8 cellular contexts compared by ENCODE assay signal in genomic region chr2:74458957-74459290, GRCh38. TPM values are rescaled to one million over a fixed set of nuclear protein-coding genes. Genes with fewer than 3 reads are reported as not detected.
DNase-seq lines count a peak whose midpoint lies in the region; ATAC-seq and TF ChIP-seq lines count a peak whose summit lies in the region.

No MANE protein-coding gene starts in this region.

- no peak for ATAC-seq in activated naive CD8-positive, alpha-beta T cell treated with anti-CD3 and anti-CD28 coated beads, Interleukin-2, amount 50 U/mL, for 24 hours
- ATAC-seq in GM21360 (IDR thresholded peaks at IDR 0.05; ENCODE audit: unreplicated experiment) = no peak

- no peaks in the 10 kb centered on the region for H3K27me3 ChIP-seq in kidney epithelial cell (ENCODE audit: control insufficient read depth, insufficient read depth, low read length)
- H3K27me3 ChIP-seq in testis = no peaks in the 10 kb centered on the region

- H3K36me3 ChIP-seq in kidney epithelial cell (ENCODE audit: control insufficient read depth, insufficient read depth, low read length) = no peaks in the 10 kb centered on the region
- H3K36me3 ChIP-seq in testis (ENCODE audit: low read depth, missing control alignments) = no peaks in the 10 kb centered on the region

- DNase-seq in activated CD4-positive, alpha-beta T cell treated with anti-CD3 and anti-CD28 coated beads, Interleukin-2, amount 10 ng/mL, durations not matched to agents 7 days and 5 days = no peak
- no peak for DNase-seq in activated CD4-positive, alpha-beta T cell treated with anti-CD3 and anti-CD28 coated beads, Interleukin-2, amount 50 U/mL, for 1 hour
- DNase-seq in activated naive CD8-positive, alpha-beta T cell treated with anti-CD3 and anti-CD28 coated beads, Interleukin-2, amount 50 U/mL, for 24 hours = no peak
- DNase-seq in kidney epithelial cell (ENCODE audit: low read depth) = no peak
- no peak for DNase-seq in testis
- DNase-seq in stimulated activated naive CD4-positive, alpha-beta T cell treated with Interleukin-2 at 50 U/mL for 16 hours (lab: John Stamatoyannopoulos, UW) = no peak
- DNase-seq in KBM-7 = no peak

- H3K4me3 Mint-ChIP-seq in activated CD4-positive, alpha-beta T cell treated with anti-CD3 and anti-CD28 coated beads, Interleukin-2, amount 10 ng/mL, durations not matched to agents 7 days and 5 days = peak overlapping the region; percentile 91
- peak overlapping the region; percentile 98 for H3K4me3 Mint-ChIP-seq in activated naive CD8-positive, alpha-beta T cell treated with anti-CD3 and anti-CD28 coated beads, Interleukin-2, amount 50 U/mL, for 24 hours

- H3K36me3 Mint-ChIP-seq in activated CD4-positive, alpha-beta T cell treated with anti-CD3 and anti-CD28 coated beads, Interleukin-2, amount 10 ng/mL, durations not matched to agents 7 days and 5 days (ENCODE audit: low read depth) = peaks cover 28% of the 10 kb centered on the region
- peaks cover 21% of the 10 kb centered on the region for H3K36me3 Mint-ChIP-seq in activated naive CD8-positive, alpha-beta T cell treated with anti-CD3 and anti-CD28 coated beads, Interleukin-2, amount 50 U/mL, for 24 hours (ENCODE audit: low read depth)

- no peaks in the 10 kb centered on the region for H3K27me3 Mint-ChIP-seq in activated CD4-positive, alpha-beta T cell treated with anti-CD3 and anti-CD28 coated beads, Interleukin-2, amount 10 ng/mL, durations not matched to agents 7 days and 5 days
- peaks cover 2% of the 10 kb centered on the region for H3K27me3 Mint-ChIP-seq in activated naive CD8-positive, alpha-beta T cell treated with anti-CD3 and anti-CD28 coated beads, Interleukin-2, amount 50 U/mL, for 24 hours

- POLR2A ChIA-PET in activated CD4-positive, alpha-beta T cell treated with anti-CD3 and anti-CD28 coated beads, Interleukin-2, amount 10 ng/mL, durations not matched to agents 7 days and 5 days (lab: Charles Lee) = interaction anchor here (0.6 to 1.2 kb wide), 5 partner anchors 9 to 74 kb away, joined by 3 to 6 read pairs (median 5); partner anchors contain the start of gene MRPL53

- intact Hi-C loops in testis (cut with DNase I; ENCODE audit: low total_unique reads) = no loop called here

- H3K9me3 ChIP-seq in testis = no peaks in the 10 kb centered on the region

- H3K27ac ChIP-seq in testis = peak overlapping the region; percentile 32 to 65

- WGBS in testis, 2 donors = 0 to 1% methylated on average over 9 of the region's 9 CpGs

- H3K27ac Mint-ChIP-seq in activated CD4-positive, alpha-beta T cell treated with anti-CD3 and anti-CD28 coated beads, Interleukin-2, amount 10 ng/mL, durations not matched to agents 7 days and 5 days = peak overlapping the region; percentile 98
- peak overlapping the region; percentile 97 for H3K27ac Mint-ChIP-seq in activated naive CD8-positive, alpha-beta T cell treated with anti-CD3 and anti-CD28 coated beads, Interleukin-2, amount 50 U/mL, for 24 hours

- no peak for TF ChIP-seq POLR2A in testis (IDR thresholded peaks at IDR 0.05)

- peak overlapping the region; percentile 88 for H3K4me3 ChIP-seq in kidney epithelial cell (ENCODE audit: low read depth, low read length)
- peak overlapping the region; percentile 58 to 68 for H3K4me3 ChIP-seq in testis

- H3K9me3 Mint-ChIP-seq in activated CD4-positive, alpha-beta T cell treated with anti-CD3 and anti-CD28 coated beads, Interleukin-2, amount 10 ng/mL, durations not matched to agents 7 days and 5 days = no peaks in the 10 kb centered on the region
- no peaks in the 10 kb centered on the region for H3K9me3 Mint-ChIP-seq in activated naive CD8-positive, alpha-beta T cell treated with anti-CD3 and anti-CD28 coated beads, Interleukin-2, amount 50 U/mL, for 24 hours

- CTCF ChIA-PET in activated CD4-positive, alpha-beta T cell treated with anti-CD3 and anti-CD28 coated beads, Interleukin-2, amount 10 ng/mL, durations not matched to agents 7 days and 5 days (lab: Charles Lee) = interaction anchor here (1.3 to 9.8 kb wide), 6 partner anchors 9 to 73 kb away, joined by 3 to 66 read pairs (median 10); partner anchors contain the start of genes CCDC142, MRPL53 and TTC31

- TF ChIP-seq CTCF in kidney epithelial cell (IDR thresholded peaks at IDR 0.05; ENCODE audit: insufficient read depth, low read length, poor library complexity, severe bottlenecking) (no peak), testis (IDR thresholded peaks at IDR 0.05) (no peak)

- H3K4me1 Mint-ChIP-seq in activated CD4-positive, alpha-beta T cell treated with anti-CD3 and anti-CD28 coated beads, Interleukin-2, amount 10 ng/mL, durations not matched to agents 7 days and 5 days = peaks cover 60% of the 10 kb centered on the region
- H3K4me1 Mint-ChIP-seq in activated naive CD8-positive, alpha-beta T cell treated with anti-CD3 and anti-CD28 coated beads, Interleukin-2, amount 50 U/mL, for 24 hours = peaks cover 67% of the 10 kb centered on the region

- in situ Hi-C loops in KBM-7 (cut with MboI; ENCODE audit: low pct_unique_long_range_greater_than_20kb, low sequenced_read_pairs) = no loop called here

- peaks cover 24% of the 10 kb centered on the region for H3K4me1 ChIP-seq in testis

RNA-seq across cellular contexts. Expression of gene WBP1, which starts 0.7 kb away (rescaled TPM):
- total RNA-seq in activated CD4-positive, alpha-beta T cell treated with anti-CD3 and anti-CD28 coated beads, Interleukin-2, amount 10 ng/mL, durations not matched to agents 7 days and 5 days = 10 to 100 TPM; 52.5 to 52.6 TPM
- total RNA-seq in kidney epithelial cell (78.9 and 96.9 TPM in 2 replicates), testis (10 to 100 TPM; 73.8 to 84.3 TPM)
- 80.8 TPM for polyA plus RNA-seq in testis (ENCODE audit: insufficient read depth, low read depth, low replicate concordance)

RNA-seq across cellular contexts. Expression of gene INO80B, which starts 4.0 kb away (rescaled TPM):
- total RNA-seq in activated CD4-positive, alpha-beta T cell treated with anti-CD3 and anti-CD28 coated beads, Interleukin-2, amount 10 ng/mL, durations not matched to agents 7 days and 5 days = 10 to 100 TPM; 28.9 to 32.1 TPM
- total RNA-seq in kidney epithelial cell (20.6 and 31.3 TPM in 2 replicates), testis (10 to 100 TPM; 23.1 to 27.9 TPM)
- polyA plus RNA-seq in testis (ENCODE audit: insufficient read depth, low read depth, low replicate concordance) = 59.3 TPM

RNA-seq across cellular contexts. Expression of gene MOGS, which starts 6.3 kb away (rescaled TPM):
- total RNA-seq in activated CD4-positive, alpha-beta T cell treated with anti-CD3 and anti-CD28 coated beads, Interleukin-2, amount 10 ng/mL, durations not matched to agents 7 days and 5 days = 10 to 100 TPM; 55.4 to 62.6 TPM
- 68.1 and 70.9 TPM in 2 replicates for total RNA-seq in kidney epithelial cell
- 10 to 100 TPM; 44.8 to 45.7 TPM for total RNA-seq in testis
- polyA plus RNA-seq in testis (ENCODE audit: insufficient read depth, low read depth, low replicate concordance) = 41.3 TPM

RNA-seq across cellular contexts. Expression of gene MRPL53, which starts 13.6 kb away (rescaled TPM):
- total RNA-seq in activated CD4-positive, alpha-beta T cell treated with anti-CD3 and anti-CD28 coated beads, Interleukin-2, amount 10 ng/mL, durations not matched to agents 7 days and 5 days = 10 to 100 TPM; 72.5 to 83.1 TPM
- total RNA-seq in kidney epithelial cell = 18.7 and 24.6 TPM in 2 replicates
- total RNA-seq in testis = 10 to 100 TPM; 23.6 to 46.0 TPM
- polyA plus RNA-seq in testis (ENCODE audit: insufficient read depth, low read depth, low replicate concordance) = 64.8 TPM

RNA-seq across cellular contexts. Expression of gene RTKN, which starts 17.2 kb away (rescaled TPM):
- total RNA-seq in activated CD4-positive, alpha-beta T cell treated with anti-CD3 and anti-CD28 coated beads, Interleukin-2, amount 10 ng/mL, durations not matched to agents 7 days and 5 days = under 1 TPM; 0.62 to 0.82 TPM
- total RNA-seq in kidney epithelial cell (88.4 and 103 TPM in 2 replicates), testis (10 to 100 TPM; 11.1 to 12.8 TPM)
- polyA plus RNA-seq in testis (ENCODE audit: insufficient read depth, low read depth, low replicate concordance) = 8.8 TPM
